In genomic region chr16:425082-425718, GRCh38 we compare ENCODE assay signal across 8 cellular contexts. TPM values are rescaled to one million over a fixed set of nuclear protein-coding genes. Genes with fewer than 3 reads are reported as not detected.
DNase-seq lines count a peak whose midpoint lies in the region; ATAC-seq and TF ChIP-seq lines count a peak whose summit lies in the region.

Gene RAB11FIP3 (plus strand): TSS chr16:425649. CDS start chr16:426007, 358 bp downstream.

- peak within 1 kb of the TSS; percentile 94 for H3K27ac ChIP-seq in layer of hippocampus (ENCODE audit: low read depth, low read length)

- H3K27me3 ChIP-seq in layer of hippocampus (ENCODE audit: control insufficient read depth, insufficient read depth, low read length): no peaks in the 10 kb centered on the region

- no peaks in the 10 kb centered on the region for H3K27me3 Mint-ChIP-seq in chondrocyte (ENCODE audit: low read depth)

- H3K4me3 Mint-ChIP-seq in chondrocyte (ENCODE audit: unreplicated experiment): peak within 1 kb of the TSS; percentile 76

- H3K36me3 Mint-ChIP-seq in chondrocyte (ENCODE audit: low read depth): no peaks in the 10 kb centered on the region

- peak; percentile 78 for DNase-seq in AG08395 (ENCODE audit: low spot score)
- peak; percentile 76 for DNase-seq in NCI-H226
- DNase-seq in activated CD4-positive, alpha-beta T cell treated with anti-CD3 and anti-CD28 coated beads for 24 hours (ENCODE audit: low read depth in 2 of 2): peak; percentile 74 to 77
- DNase-seq in chondrocyte (ENCODE audit: low spot score): peak; percentile 95
- peak; percentile 71 to 88 for DNase-seq in stimulated activated CD4-positive, alpha-beta T cell treated with anti-CD3 and anti-CD28 coated beads, Interleukin-1b, Interleukin-23, amount 100 ng/mL, for 4 hours (ENCODE audit: low read depth in 2 of 2)

- peak within 1 kb of the TSS; percentile 99 for H3K27ac Mint-ChIP-seq in chondrocyte (ENCODE audit: unreplicated experiment)

- H3K9me3 Mint-ChIP-seq in chondrocyte (ENCODE audit: low read depth): no peaks in the 10 kb centered on the region

- ATAC-seq in GM18867 (IDR thresholded peaks at IDR 0.05; ENCODE audit: unreplicated experiment) (peak; percentile 76), HG03135 (IDR thresholded peaks at IDR 0.05; ENCODE audit: unreplicated experiment) (peak; percentile 87)

- TF ChIP-seq CTCF in chondrocyte (IDR thresholded peaks at IDR 0.05): peak; percentile 68

- peaks cover 38% of the 10 kb centered on the region for H3K4me1 Mint-ChIP-seq in chondrocyte (ENCODE audit: low read depth)

RNA-seq across cellular contexts. Expression of gene RAB11FIP3, which starts in this region (rescaled TPM):
- total RNA-seq in chondrocyte: 41.9 to 52.4 TPM (median 45.1 TPM) in 3 replicates

Comparison
In these comparisons a context has a peak if more than half of its experiments do, and no peak if none do; other contexts are left out.
1. Peak in every context shown above with its lines: DNase-seq, ATAC-seq and H3K27ac ChIP-seq.